In the genomic region with DNA sequence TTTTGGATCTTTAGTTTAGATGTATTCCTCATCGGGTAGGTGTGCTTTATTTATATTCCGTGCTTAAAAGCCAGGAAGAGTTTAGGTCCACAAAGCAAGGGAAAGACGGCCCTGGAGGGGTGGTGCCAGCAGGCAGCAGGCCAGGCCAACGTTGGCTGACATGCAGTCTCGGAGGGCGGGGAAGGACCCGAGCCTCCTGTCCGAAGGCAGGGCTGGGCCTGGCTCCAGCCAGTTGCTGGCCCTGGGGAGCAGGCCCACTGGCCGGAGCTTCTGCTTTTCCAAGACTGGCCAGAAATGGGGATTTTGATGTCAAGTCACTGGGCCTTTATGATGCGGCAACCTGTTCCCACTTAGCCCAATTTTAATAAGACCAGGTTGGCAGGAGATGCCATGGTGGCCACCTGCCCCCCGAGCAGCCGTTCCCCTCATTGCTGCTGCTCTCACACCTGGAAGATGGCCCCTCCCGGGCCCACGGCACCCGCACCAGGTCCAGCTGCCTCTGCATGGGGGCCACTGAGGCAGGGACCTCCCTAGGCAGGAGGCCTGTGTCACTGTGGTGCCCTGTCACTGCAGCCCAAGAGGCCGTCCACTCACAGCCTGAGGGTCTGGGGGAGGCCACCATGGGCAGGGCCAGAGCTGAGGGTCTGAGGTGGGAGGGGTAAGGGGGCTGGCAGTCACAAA, we compare ENCODE assay signal across 1 cellular context.
TF ChIP-seq lines count a peak whose summit lies in the region.

No MANE protein-coding gene starts in this region.

TF ChIP-seq in WTC11, 78 proteins besides CTCF, POLR2A, EP300 and RAD21:
- TF ChIP-seq FOXJ3 (CRISPR knock-in tag; IDR thresholded peaks at IDR 0.05; ENCODE audit: borderline replicate concordance) (no peak), CBFB (CRISPR knock-in tag; IDR thresholded peaks at IDR 0.05; ENCODE audit: low read depth) (no peak), ELF4 (CRISPR knock-in tag; IDR thresholded peaks at IDR 0.05; ENCODE audit: low read depth) (no peak), ZNF671 (CRISPR knock-in tag; IDR thresholded peaks at IDR 0.05) (no peak), NR1H2 (CRISPR knock-in tag; IDR thresholded peaks at IDR 0.05) (no peak), SMAD4 (CRISPR knock-in tag; IDR thresholded peaks at IDR 0.05) (no peak), CREB1 (CRISPR knock-in tag; IDR thresholded peaks at IDR 0.05) (no peak), ZNF423 (CRISPR knock-in tag; IDR thresholded peaks at IDR 0.05) (no peak), ZNF219 (CRISPR knock-in tag; IDR thresholded peaks at IDR 0.05; ENCODE audit: borderline replicate concordance) (no peak), GTF2I (CRISPR knock-in tag; conservative IDR thresholded peaks at IDR 0.05) (no peak), GABPB1 (CRISPR knock-in tag; IDR thresholded peaks at IDR 0.05) (no peak), TP53 (CRISPR knock-in tag; IDR thresholded peaks at IDR 0.05) (no peak), ETV6 (CRISPR knock-in tag; IDR thresholded peaks at IDR 0.05) (no peak), ZBTB21 (CRISPR knock-in tag; IDR thresholded peaks at IDR 0.05; ENCODE audit: borderline replicate concordance) (no peak)
- TF ChIP-seq, protein P1, sequence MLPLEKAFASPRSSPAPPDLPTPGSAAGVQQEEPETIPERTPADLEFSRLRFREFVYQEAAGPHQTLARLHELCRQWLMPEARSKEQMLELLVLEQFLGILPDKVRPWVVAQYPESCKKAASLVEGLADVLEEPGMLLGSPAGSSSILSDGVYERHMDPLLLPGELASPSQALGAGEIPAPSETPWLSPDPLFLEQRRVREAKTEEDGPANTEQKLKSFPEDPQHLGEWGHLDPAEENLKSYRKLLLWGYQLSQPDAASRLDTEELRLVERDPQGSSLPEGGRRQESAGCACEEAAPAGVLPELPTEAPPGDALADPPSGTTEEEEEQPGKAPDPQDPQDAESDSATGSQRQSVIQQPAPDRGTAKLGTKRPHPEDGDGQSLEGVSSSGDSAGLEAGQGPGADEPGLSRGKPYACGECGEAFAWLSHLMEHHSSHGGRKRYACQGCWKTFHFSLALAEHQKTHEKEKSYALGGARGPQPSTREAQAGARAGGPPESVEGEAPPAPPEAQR (CRISPR knock-in tag; IDR thresholded peaks at IDR 0.05), result no peak
- TF ChIP-seq, protein P2, sequence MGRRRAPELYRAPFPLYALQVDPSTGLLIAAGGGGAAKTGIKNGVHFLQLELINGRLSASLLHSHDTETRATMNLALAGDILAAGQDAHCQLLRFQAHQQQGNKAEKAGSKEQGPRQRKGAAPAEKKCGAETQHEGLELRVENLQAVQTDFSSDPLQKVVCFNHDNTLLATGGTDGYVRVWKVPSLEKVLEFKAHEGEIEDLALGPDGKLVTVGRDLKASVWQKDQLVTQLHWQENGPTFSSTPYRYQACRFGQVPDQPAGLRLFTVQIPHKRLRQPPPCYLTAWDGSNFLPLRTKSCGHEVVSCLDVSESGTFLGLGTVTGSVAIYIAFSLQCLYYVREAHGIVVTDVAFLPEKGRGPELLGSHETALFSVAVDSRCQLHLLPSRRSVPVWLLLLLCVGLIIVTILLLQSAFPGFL (CRISPR knock-in tag; IDR thresholded peaks at IDR 0.05; ENCODE audit: borderline replicate concordance), result no peak
- TF ChIP-seq, protein P3, sequence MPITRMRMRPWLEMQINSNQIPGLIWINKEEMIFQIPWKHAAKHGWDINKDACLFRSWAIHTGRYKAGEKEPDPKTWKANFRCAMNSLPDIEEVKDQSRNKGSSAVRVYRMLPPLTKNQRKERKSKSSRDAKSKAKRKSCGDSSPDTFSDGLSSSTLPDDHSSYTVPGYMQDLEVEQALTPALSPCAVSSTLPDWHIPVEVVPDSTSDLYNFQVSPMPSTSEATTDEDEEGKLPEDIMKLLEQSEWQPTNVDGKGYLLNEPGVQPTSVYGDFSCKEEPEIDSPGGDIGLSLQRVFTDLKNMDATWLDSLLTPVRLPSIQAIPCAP (CRISPR knock-in tag; IDR thresholded peaks at IDR 0.05), result no peak
- TF ChIP-seq, protein P4, sequence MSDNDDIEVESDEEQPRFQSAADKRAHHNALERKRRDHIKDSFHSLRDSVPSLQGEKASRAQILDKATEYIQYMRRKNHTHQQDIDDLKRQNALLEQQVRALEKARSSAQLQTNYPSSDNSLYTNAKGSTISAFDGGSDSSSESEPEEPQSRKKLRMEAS (CRISPR knock-in tag; IDR thresholded peaks at IDR 0.05), result no peak
- TF ChIP-seq, protein P5, sequence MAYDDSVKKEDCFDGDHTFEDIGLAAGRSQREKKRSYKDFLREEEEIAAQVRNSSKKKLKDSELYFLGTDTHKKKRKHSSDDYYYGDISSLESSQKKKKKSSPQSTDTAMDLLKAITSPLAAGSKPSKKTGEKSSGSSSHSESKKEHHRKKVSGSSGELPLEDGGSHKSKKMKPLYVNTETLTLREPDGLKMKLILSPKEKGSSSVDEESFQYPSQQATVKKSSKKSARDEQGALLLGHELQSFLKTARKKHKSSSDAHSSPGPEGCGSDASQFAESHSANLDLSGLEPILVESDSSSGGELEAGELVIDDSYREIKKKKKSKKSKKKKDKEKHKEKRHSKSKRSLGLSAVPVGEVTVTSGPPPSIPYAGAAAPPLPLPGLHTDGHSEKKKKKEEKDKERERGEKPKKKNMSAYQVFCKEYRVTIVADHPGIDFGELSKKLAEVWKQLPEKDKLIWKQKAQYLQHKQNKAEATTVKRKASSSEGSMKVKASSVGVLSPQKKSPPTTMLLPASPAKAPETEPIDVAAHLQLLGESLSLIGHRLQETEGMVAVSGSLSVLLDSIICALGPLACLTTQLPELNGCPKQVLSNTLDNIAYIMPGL (CRISPR knock-in tag; IDR thresholded peaks at IDR 0.05), result no peak
- TF ChIP-seq, protein P6, sequence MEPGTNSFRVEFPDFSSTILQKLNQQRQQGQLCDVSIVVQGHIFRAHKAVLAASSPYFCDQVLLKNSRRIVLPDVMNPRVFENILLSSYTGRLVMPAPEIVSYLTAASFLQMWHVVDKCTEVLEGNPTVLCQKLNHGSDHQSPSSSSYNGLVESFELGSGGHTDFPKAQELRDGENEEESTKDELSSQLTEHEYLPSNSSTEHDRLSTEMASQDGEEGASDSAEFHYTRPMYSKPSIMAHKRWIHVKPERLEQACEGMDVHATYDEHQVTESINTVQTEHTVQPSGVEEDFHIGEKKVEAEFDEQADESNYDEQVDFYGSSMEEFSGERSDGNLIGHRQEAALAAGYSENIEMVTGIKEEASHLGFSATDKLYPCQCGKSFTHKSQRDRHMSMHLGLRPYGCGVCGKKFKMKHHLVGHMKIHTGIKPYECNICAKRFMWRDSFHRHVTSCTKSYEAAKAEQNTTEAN (CRISPR knock-in tag; IDR thresholded peaks at IDR 0.05), result no peak
